In the genomic region with DNA sequence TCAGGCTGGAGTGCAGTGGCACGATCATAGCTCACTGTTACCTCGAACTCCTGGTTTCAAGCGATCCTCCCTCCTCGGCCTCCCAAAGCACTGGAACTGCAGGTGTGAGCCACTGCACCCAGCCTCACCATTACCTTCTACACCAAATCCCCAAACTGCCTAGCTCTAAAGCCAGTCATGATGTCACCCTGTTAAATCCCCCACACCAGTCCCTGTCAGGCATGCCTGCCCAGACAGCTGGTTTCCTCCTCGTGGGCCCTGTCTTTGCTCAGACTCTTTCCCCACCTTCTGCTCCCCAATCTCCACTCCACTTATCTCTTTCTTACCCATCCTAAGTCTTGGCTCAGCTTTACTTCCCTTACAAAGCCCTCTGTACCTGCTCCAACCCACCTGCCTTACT, we compare ENCODE assay signal across 32 cellular contexts. TPM values are rescaled to one million over a fixed set of nuclear protein-coding genes. Genes with fewer than 3 reads are reported as not detected.
DNase-seq lines count a peak whose midpoint lies in the region; ATAC-seq, FAIRE-seq and TF ChIP-seq lines count a peak whose summit lies in the region.
"Had no signal": no experiment of that assay in that cellular context is flagged by ENCODE, and none has a peak within 500 bp of the region (broad histone marks: within the 10 kb centered on the region; RNA-seq: fewer than 3 reads in every experiment).

No MANE protein-coding gene starts in this region.

- H3K4me2 ChIP-seq in keratinocyte (ENCODE audit: control insufficient read depth, extremely low read depth, insufficient read depth, low read depth, low read length) = no peak overlapping the region
- no peak overlapping the region for H3K4me2 ChIP-seq in smooth muscle cell
- H3K4me2 ChIP-seq: KMS-11 had no signal

- TF ChIP-seq CTCF in VCaP (conservative IDR thresholded peaks at IDR 0.05) (no peak), keratinocyte (optimal IDR thresholded peaks at IDR 0.05 in 1 of 3, IDR thresholded peaks at IDR 0.05 in 1 of 3, conservative IDR thresholded peaks at IDR 0.05 in 1 of 3; ENCODE audit: extremely low read depth in 1 of 3, insufficient read depth in 2 of 3, low read length in 3 of 3) (no peak), smooth muscle cell (IDR thresholded peaks at IDR 0.05; ENCODE audit: borderline replicate concordance, insufficient read depth, poor library complexity, severe bottlenecking) (no peak), GM13976 (IDR thresholded peaks at IDR 0.05; ENCODE audit: borderline replicate concordance, control extremely low read depth, extremely low read depth, insufficient read depth, missing control alignments) (no peak)

- no peaks in the 10 kb centered on the region for H3K79me2 ChIP-seq in keratinocyte (ENCODE audit: control insufficient read depth, insufficient read depth, low read length)
- H3K79me2 ChIP-seq in smooth muscle cell (ENCODE audit: low read depth) = no peaks in the 10 kb centered on the region

- H3K27ac ChIP-seq in VCaP (peak overlapping the region; percentile 85), keratinocyte (ENCODE audit: control insufficient read depth, insufficient read depth, low read length) (peak overlapping the region; percentile 72), smooth muscle cell (ENCODE audit: low read depth) (peak overlapping the region; percentile 62)
- H3K27ac ChIP-seq: coronary artery, KMS-11, Peyer's patch, stomach had no signal

- H3K4me1 ChIP-seq in keratinocyte (ENCODE audit: control insufficient read depth, extremely low read depth, insufficient read depth, low read length) (peaks cover 33% of the 10 kb centered on the region), smooth muscle cell (ENCODE audit: low read depth) (no peaks in the 10 kb centered on the region)
- H3K4me1 ChIP-seq: Peyer's patch, stomach had no signal

- H3K4me3 ChIP-seq in keratinocyte (ENCODE audit: control insufficient read depth in 2 of 3, extremely low read depth in 1 of 3, insufficient read depth in 2 of 3, low read depth in 1 of 3, low read length in 3 of 3) (peak overlapping the region in 1 of 3 experiments; percentile 0), smooth muscle cell (no peak overlapping the region)
- H3K4me3 ChIP-seq: coronary artery, Peyer's patch, stomach had no signal

- no peaks in the 10 kb centered on the region for H3K36me3 ChIP-seq in keratinocyte (ENCODE audit: control insufficient read depth in 2 of 2, extremely low read depth in 1 of 2, insufficient read depth in 2 of 2, low read length in 2 of 2)
- H3K36me3 ChIP-seq in smooth muscle cell (ENCODE audit: low read depth) = no peaks in the 10 kb centered on the region
- H3K36me3 ChIP-seq: Peyer's patch, stomach had no signal

- dilution Hi-C loops in keratinocyte (cut with MboI; ENCODE audit: extremely low pct_ligation_motif_present, low sequenced_read_pairs) = no loop called here

- no peaks in the 10 kb centered on the region for H3K9me1 ChIP-seq in keratinocyte (ENCODE audit: control insufficient read depth, extremely low read depth, insufficient read depth, low read length)

- H3K27ac Mint-ChIP-seq in activated T-cell treated with anti-CD3 and anti-CD28 coated beads, Interleukin-2, amount 50 U/mL, for 24 hours = peak overlapping the region; percentile 11
- H3K27ac Mint-ChIP-seq: activated CD8-positive, alpha-beta T cell treated with anti-CD3 and anti-CD28 coated beads, Interleukin-2, amount 10 ng/mL, durations not matched to agents 7 days and 5 days; activated naive CD8-positive, alpha-beta T cell treated with anti-CD3 and anti-CD28 coated beads for 36 hours; CD14-positive monocyte; H9; nephron; T-helper 2 cell treated with Interferon-gamma antibody and Interleukin-4, amounts not matched to agents 5 μg/mL and 100 μg/mL, for 36 hours had no signal

- H3K27me3 ChIP-seq in keratinocyte (ENCODE audit: control insufficient read depth, extremely low read depth, insufficient read depth, low read length) (no peaks in the 10 kb centered on the region), smooth muscle cell (ENCODE audit: low read depth) (no peaks in the 10 kb centered on the region)
- H3K27me3 ChIP-seq: Peyer's patch, stomach had no signal

- H3K36me3 Mint-ChIP-seq in activated T-cell treated with anti-CD3 and anti-CD28 coated beads, Interleukin-2, amount 50 U/mL, for 24 hours (ENCODE audit: low read depth) = no peaks in the 10 kb centered on the region
- no peaks in the 10 kb centered on the region for H3K36me3 Mint-ChIP-seq in activated T-cell treated with anti-CD3 and anti-CD28 coated beads, Interleukin-2, amount 50 U/mL, for 4 hours (ENCODE audit: insufficient read depth)
- H3K36me3 Mint-ChIP-seq: activated naive CD8-positive, alpha-beta T cell treated with anti-CD3 and anti-CD28 coated beads for 36 hours; CD14-positive monocyte had no signal

- H2AFZ ChIP-seq in keratinocyte (ENCODE audit: control insufficient read depth, low read length) (no peak overlapping the region), smooth muscle cell (ENCODE audit: low read depth) (no peak overlapping the region)

- no peaks in the 10 kb centered on the region for H3K4me1 Mint-ChIP-seq in activated T-cell treated with anti-CD3 and anti-CD28 coated beads, Interleukin-2, amount 50 U/mL, for 24 hours (ENCODE audit: low read depth)
- H3K4me1 Mint-ChIP-seq in activated T-cell treated with anti-CD3 and anti-CD28 coated beads, Interleukin-2, amount 50 U/mL, for 4 hours (ENCODE audit: low read depth) = no peaks in the 10 kb centered on the region
- H3K4me1 Mint-ChIP-seq: activated naive CD8-positive, alpha-beta T cell treated with anti-CD3 and anti-CD28 coated beads for 36 hours; CD14-positive monocyte had no signal

- H3K27me3 Mint-ChIP-seq in activated T-cell treated with anti-CD3 and anti-CD28 coated beads, Interleukin-2, amount 50 U/mL, for 24 hours = peaks cover 8% of the 10 kb centered on the region
- peaks cover 17% of the 10 kb centered on the region for H3K27me3 Mint-ChIP-seq in activated T-cell treated with anti-CD3 and anti-CD28 coated beads, Interleukin-2, amount 50 U/mL, for 4 hours (ENCODE audit: low read depth)

- H3K9ac ChIP-seq in keratinocyte (ENCODE audit: control insufficient read depth, extremely low read depth, insufficient read depth, low read length) = no peak overlapping the region
- H3K9ac ChIP-seq in smooth muscle cell (ENCODE audit: low read depth) = peak overlapping the region; percentile 43
- H3K9ac ChIP-seq: KMS-11 had no signal

- no peaks in the 10 kb centered on the region for H4K20me1 ChIP-seq in keratinocyte (ENCODE audit: control insufficient read depth, extremely low read depth, insufficient read depth, low read length)
- no peaks in the 10 kb centered on the region for H4K20me1 ChIP-seq in smooth muscle cell (ENCODE audit: low read depth)

- no peaks in the 10 kb centered on the region for H3F3A ChIP-seq in smooth muscle cell (ENCODE audit: low read depth)

- H3K4me3 Mint-ChIP-seq in activated T-cell treated with anti-CD3 and anti-CD28 coated beads, Interleukin-2, amount 50 U/mL, for 24 hours = no peak overlapping the region
- no peak overlapping the region for H3K4me3 Mint-ChIP-seq in activated T-cell treated with anti-CD3 and anti-CD28 coated beads, Interleukin-2, amount 50 U/mL, for 4 hours
- H3K4me3 Mint-ChIP-seq: activated CD8-positive, alpha-beta T cell treated with anti-CD3 and anti-CD28 coated beads, Interleukin-2, amount 10 ng/mL, durations not matched to agents 7 days and 5 days; activated naive CD8-positive, alpha-beta T cell treated with anti-CD3 and anti-CD28 coated beads for 36 hours; CD14-positive monocyte; H9; nephron; T-helper 2 cell treated with Interferon-gamma antibody and Interleukin-4, amounts not matched to agents 5 μg/mL and 100 μg/mL, for 36 hours had no signal

- no peak for ATAC-seq in activated T-cell treated with anti-CD3 and anti-CD28 coated beads, Interleukin-2, amount 50 U/mL, for 4 hours
- no peak for ATAC-seq in GM19452 (IDR thresholded peaks at IDR 0.05; ENCODE audit: unreplicated experiment)
- ATAC-seq: activated CD8-positive, alpha-beta T cell treated with anti-CD3 and anti-CD28 coated beads, Interleukin-2, amount 10 ng/mL, durations not matched to agents 7 days and 5 days; right cardiac atrium had no signal

- H3K9me3 ChIP-seq in keratinocyte (ENCODE audit: control insufficient read depth, low read depth, low read length) (no peaks in the 10 kb centered on the region), smooth muscle cell (replicated peaks; ENCODE audit: low read depth) (no peaks in the 10 kb centered on the region)
- H3K9me3 ChIP-seq: Peyer's patch, stomach had no signal

- no peak for FAIRE-seq in keratinocyte (lab: Jason Lieb, UNC)
- FAIRE-seq: urothelium cell line had no signal

- no peak for DNase-seq in activated T-cell treated with anti-CD3 and anti-CD28 coated beads, Interleukin-2, amount 50 U/mL, for 24 hours
- DNase-seq in activated T-cell treated with anti-CD3 and anti-CD28 coated beads, Interleukin-2, amount 50 U/mL, for 4 hours = no peak
- DNase-seq in keratinocyte (ENCODE audit: low read depth, low spot score) (no peak), smooth muscle cell (lab: John Stamatoyannopoulos, UW; ENCODE audit: unreplicated experiment) (no peak), GM13976 (ENCODE audit: low spot score) (no peak), NCI-H446 treated with DMSO at 0.1 percent for 48 hours (lab: John Stamatoyannopoulos, UW) (no peak)
- DNase-seq: 8988T; activated CD4-positive, alpha-beta T cell treated with anti-CD3 and anti-CD28 coated beads for 4 hours; activated CD8-positive, alpha-beta T cell treated with anti-CD3 and anti-CD28 coated beads, Interleukin-2, amount 10 ng/mL, durations not matched to agents 7 days and 5 days; activated naive CD8-positive, alpha-beta T cell treated with anti-CD3 and anti-CD28 coated beads for 36 hours; aorta; DMS79 treated with DMSO at 0.1 percent for 48 hours; effector memory CD4-positive, alpha-beta T cell; H9; head of caudate nucleus; MM.1S; NCI-H2029; NCI-H524 treated with DMSO at 0.1 percent for 48 hours; Peyer's patch; right cardiac atrium; SHP77 treated with DMSO at 0.1 percent for 48 hours; stimulated activated CD4-positive, alpha-beta T cell treated with anti-CD3 and anti-CD28 coated beads, Interleukin-12 subunit alpha, Interleukin-12 subunit beta, amount 100 ng/mL, for 4 hours; stimulated activated CD4-positive, alpha-beta T cell treated with anti-CD3 and anti-CD28 coated beads, Interleukin-2, amount 100 ng/mL, for 48 hours; stomach had no signal

- H3K9me3 Mint-ChIP-seq in activated T-cell treated with anti-CD3 and anti-CD28 coated beads, Interleukin-2, amount 50 U/mL, for 24 hours = no peaks in the 10 kb centered on the region
- no peaks in the 10 kb centered on the region for H3K9me3 Mint-ChIP-seq in activated T-cell treated with anti-CD3 and anti-CD28 coated beads, Interleukin-2, amount 50 U/mL, for 4 hours
- H3K9me3 Mint-ChIP-seq: activated naive CD8-positive, alpha-beta T cell treated with anti-CD3 and anti-CD28 coated beads for 36 hours; CD14-positive monocyte; H9; nephron; T-helper 2 cell treated with Interferon-gamma antibody and Interleukin-4, amounts not matched to agents 5 μg/mL and 100 μg/mL, for 36 hours had no signal

- 80% methylated on average over 5 of the region's 5 CpGs for WGBS in smooth muscle cell (ENCODE audit: low lambda C conversion rate)

- in situ Hi-C loops in GM13976 (cut with MboI; ENCODE audit: low sequenced_read_pairs, unreplicated experiment) = no loop called here

RNA-seq across cellular contexts. Expression of gene EXPH5, which starts 12.5 kb away (rescaled TPM):
- total RNA-seq in activated T-cell treated with anti-CD3 and anti-CD28 coated beads, Interleukin-2, amount 50 U/mL, for 4 hours = 1 to 10 TPM in 1 of 3 donors, under 1 TPM in 2; 0.71 to 1.0 (median 0.79) TPM
- polyA plus RNA-seq in keratinocyte (7.9 to 19.0 TPM (median 11.7 TPM) in 3 replicates), smooth muscle cell (0.54 and 1.6 TPM in 2 replicates)
- polyA plus RNA-seq in keratinocyte (2011; ENCODE audit: low read depth) = 14.1 TPM
- 1.6 and 3.2 TPM in 2 replicates for polyA plus RNA-seq in keratinocyte (2011; cell fraction: cytosol; rRNA removed)
- 24.3 and 28.3 TPM in 2 replicates for polyA plus RNA-seq in keratinocyte (2011; cell fraction: nucleus; rRNA removed)
- polyA plus RNA-seq in keratinocyte (2012; ENCODE audit: low replicate concordance) = 4.7 and 17.6 TPM in 2 replicates
- 12.8 to 79.7 TPM (median 65.4 TPM) in 3 replicates for polyA minus RNA-seq in keratinocyte
- polyA minus RNA-seq in keratinocyte (2011; cell fraction: cytosol; rRNA and poly(A)+ RNA removed) = 6.5 TPM
- polyA minus RNA-seq in keratinocyte (2011; cell fraction: nucleus; rRNA and poly(A)+ RNA removed) = 57.4 and 120 TPM in 2 replicates
- total RNA-seq in smooth muscle cell = 5.7 and 6.9 TPM in 2 replicates

RNA-seq across cellular contexts. Expression of gene DDX10, which starts 58.8 kb away (rescaled TPM):
- total RNA-seq in activated T-cell treated with anti-CD3 and anti-CD28 coated beads, Interleukin-2, amount 50 U/mL, for 4 hours = 10 to 100 TPM; 85.7 to 94.2 (median 91.8) TPM
- polyA plus RNA-seq in keratinocyte = 23.4 to 32.3 TPM (median 29.5 TPM) in 3 replicates
- polyA plus RNA-seq in keratinocyte (2011; ENCODE audit: low read depth) = 30.9 TPM
- 21.1 and 35.6 TPM in 2 replicates for polyA plus RNA-seq in keratinocyte (2011; cell fraction: cytosol; rRNA removed)
- 43.8 and 46.1 TPM in 2 replicates for polyA plus RNA-seq in keratinocyte (2011; cell fraction: nucleus; rRNA removed)
- 21.1 and 21.4 TPM in 2 replicates for polyA plus RNA-seq in keratinocyte (2012; ENCODE audit: low replicate concordance)
- 15.6 to 47.1 TPM (median 37.6 TPM) in 3 replicates for polyA minus RNA-seq in keratinocyte
- 12.9 TPM for polyA minus RNA-seq in keratinocyte (2011; cell fraction: cytosol; rRNA and poly(A)+ RNA removed)
- 18.8 and 41.8 TPM in 2 replicates for polyA minus RNA-seq in keratinocyte (2011; cell fraction: nucleus; rRNA and poly(A)+ RNA removed)
- 15.7 and 20.5 TPM in 2 replicates for total RNA-seq in smooth muscle cell
- polyA plus RNA-seq in smooth muscle cell = 7.3 and 10.7 TPM in 2 replicates
